ENCODE assay signal across 30 cellular contexts in the genomic region with DNA sequence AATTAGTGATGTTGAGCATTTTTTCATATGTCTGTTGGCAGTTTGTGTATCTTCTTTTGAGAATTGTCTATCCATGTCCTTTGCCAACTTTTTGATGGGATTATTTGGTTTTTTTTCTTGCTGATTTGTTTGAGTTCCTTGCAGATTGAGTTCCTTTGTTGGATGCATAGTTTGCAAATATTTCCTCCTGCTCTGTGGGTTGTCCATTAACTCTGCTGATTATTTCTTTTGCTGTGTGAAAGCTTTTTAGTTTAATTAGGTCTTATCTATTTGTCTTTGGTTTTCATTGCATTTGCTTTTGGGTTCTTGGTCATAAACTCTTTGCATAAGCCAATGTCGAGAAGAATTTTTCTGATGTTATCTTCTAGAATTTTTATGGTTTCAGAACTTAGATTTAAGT.
"Had no signal": no experiment of that assay in that cellular context is flagged by ENCODE, and none has a peak within 500 bp of the region (broad histone marks: within the 10 kb centered on the region; RNA-seq: fewer than 3 reads in every experiment).

No MANE protein-coding gene starts in this region.

- H3K27ac Mint-ChIP-seq: immature natural killer cell; mesothelial cell of epicardium; naive B cell; natural killer cell; nephron progenitor cell; neural progenitor cell; stimulated activated naive B cell treated with anti-CD40 and anti-IgM and Interleukin-4, amounts not matched to agents 10 μg/mL and 1 μg/mL and 100 μg/mL, for 72 hours had no signal

- H3K79me2 ChIP-seq: parathyroid adenoma had no signal

- ATAC-seq: left colon; left lung; lower lobe of right lung; natural killer cell; psoas muscle; right lobe of liver; stimulated activated naive B cell treated with anti-CD40 and anti-IgM and Interleukin-4, amounts not matched to agents 10 μg/mL and 1 μg/mL and 100 μg/mL, for 72 hours; stimulated activated naive CD8-positive, alpha-beta T cell treated with anti-CD3 and anti-CD28 coated beads, Interleukin-15, Interleukin-2, amounts not matched to agents 100 U/mL and 50 U/mL, for 24 hours had no signal

- H3K36me3 Mint-ChIP-seq: immature natural killer cell; naive B cell; natural killer cell; neural progenitor cell; stimulated activated naive B cell treated with anti-CD40 and anti-IgM and Interleukin-4, amounts not matched to agents 10 μg/mL and 1 μg/mL and 100 μg/mL, for 72 hours had no signal

- H3K4me2 ChIP-seq: neural progenitor cell had no signal

- H3K27me3 Mint-ChIP-seq: naive B cell; stimulated activated naive B cell treated with anti-CD40 and anti-IgM and Interleukin-4, amounts not matched to agents 10 μg/mL and 1 μg/mL and 100 μg/mL, for 72 hours had no signal

- H3K9me3 Mint-ChIP-seq: nephron progenitor cell, neural progenitor cell had no signal

- H3K9ac ChIP-seq: neural progenitor cell, parathyroid adenoma had no signal

- H3K36me3 ChIP-seq: left lung, lower lobe of right lung, neural progenitor cell, neutrophil, right lobe of liver, stomach, thyroid gland, transverse colon, upper lobe of left lung, vagina had no signal

- H3K27me3 ChIP-seq: left lung, neural progenitor cell, neutrophil, right lobe of liver, stomach, testis, thyroid gland, transverse colon, upper lobe of left lung, vagina had no signal

- H3K4me3 Mint-ChIP-seq: immature natural killer cell; mesothelial cell of epicardium; naive B cell; natural killer cell; nephron progenitor cell; neural progenitor cell; stimulated activated naive B cell treated with anti-CD40 and anti-IgM and Interleukin-4, amounts not matched to agents 10 μg/mL and 1 μg/mL and 100 μg/mL, for 72 hours had no signal

- H3K9me3 ChIP-seq: left lung, lower lobe of right lung, neutrophil, psoas muscle, right lobe of liver, stomach, testis, thyroid gland, transverse colon, upper lobe of left lung, vagina had no signal

- H3K4me1 Mint-ChIP-seq: immature natural killer cell; naive B cell; natural killer cell; nephron progenitor cell; neural progenitor cell; stimulated activated naive B cell treated with anti-CD40 and anti-IgM and Interleukin-4, amounts not matched to agents 10 μg/mL and 1 μg/mL and 100 μg/mL, for 72 hours had no signal

- DNase-seq: hypothalamus; immature natural killer cell; kidney; left colon; left lung; lower lobe of right lung; mammary epithelial cell; mesenchymal stem cell; naive B cell; natural killer cell; nephron progenitor cell; occipital lobe; psoas muscle; right lobe of liver; stimulated activated CD4-positive, alpha-beta T cell treated with anti-CD3 and anti-CD28 coated beads, Interleukin-12 subunit alpha, Interleukin-12 subunit beta, amount 100 ng/mL, for 4 hours; stimulated activated CD4-positive, alpha-beta T cell treated with anti-CD3 and anti-CD28 coated beads, Interleukin-15, amount 100 ng/mL, for 24 hours; stimulated activated CD4-positive, alpha-beta T cell treated with anti-CD3 and anti-CD28 coated beads, Interleukin-2, amount 100 ng/mL, for 24 hours; stimulated activated CD4-positive, alpha-beta T cell treated with anti-CD3 and anti-CD28 coated beads, Interleukin-4, amount 100 ng/mL, for 1 hour; stimulated activated naive B cell treated with anti-CD40 and anti-IgM and Interleukin-4, amounts not matched to agents 10 μg/mL and 1 μg/mL and 100 μg/mL, for 72 hours; stimulated activated naive CD8-positive, alpha-beta T cell treated with anti-CD3 and anti-CD28 coated beads, Interleukin-15, Interleukin-2, amounts not matched to agents 100 U/mL and 50 U/mL, for 24 hours; stomach; testis; thyroid gland; transverse colon; upper lobe of left lung had no signal

- H3K4me1 ChIP-seq: left lung, lower lobe of right lung, neural progenitor cell, parathyroid adenoma, psoas muscle, right lobe of liver, testis, transverse colon, upper lobe of left lung, vagina had no signal

- H3K27ac ChIP-seq: left lung, lower lobe of right lung, neural progenitor cell, neutrophil, parathyroid adenoma, psoas muscle, right lobe of liver, stomach, testis, thyroid gland, transverse colon, upper lobe of left lung, vagina had no signal

- H3K4me3 ChIP-seq: left lung, lower lobe of right lung, neural progenitor cell, psoas muscle, right lobe of liver, stomach, testis, thyroid gland, transverse colon, upper lobe of left lung, vagina had no signal
